8 cellular contexts compared by ENCODE assay signal in the genomic region with DNA sequence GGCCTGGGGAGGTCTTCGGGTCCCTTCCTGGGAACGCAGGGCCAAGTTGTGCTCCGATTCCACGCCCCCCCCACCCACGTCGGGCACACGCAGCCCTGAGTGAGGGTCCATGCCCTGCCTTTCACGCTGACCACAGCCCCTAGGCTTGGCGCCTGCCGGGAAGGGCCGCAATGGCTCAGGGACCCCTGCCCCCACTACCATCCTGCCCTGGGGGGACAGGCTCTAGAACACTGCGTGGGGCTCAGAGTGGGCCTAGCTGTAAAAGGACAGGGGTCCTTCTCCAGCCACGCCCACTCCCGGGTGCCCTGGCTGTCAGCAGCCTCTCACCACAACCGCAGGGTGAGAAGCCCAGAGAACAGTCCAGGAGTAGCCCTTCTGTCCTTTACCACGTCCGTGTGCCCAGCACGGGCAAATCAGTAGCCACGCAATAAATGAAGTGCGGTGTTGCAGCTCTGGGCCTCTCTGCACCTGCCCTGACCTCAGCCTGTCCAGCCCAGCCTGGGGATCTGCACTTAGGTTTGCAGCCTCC. TPM values are rescaled to one million over a fixed set of nuclear protein-coding genes. Genes with fewer than 3 reads are reported as not detected.
DNase-seq lines count a peak whose midpoint lies in the region; ATAC-seq and TF ChIP-seq lines count a peak whose summit lies in the region.

No MANE protein-coding gene starts in this region.

- ATAC-seq in PC-3 (no peak), GM21723 (IDR thresholded peaks at IDR 0.05; ENCODE audit: unreplicated experiment) (no peak)

- no peaks in the 10 kb centered on the region for H3K9me2 ChIP-seq in PC-3 (replicated peaks; ENCODE audit: low read length)

- intact Hi-C loops in Calu3 (cut with micrococcal nuclease; ENCODE audit: unreplicated experiment) (no loop called here), PC-3 (cut with micrococcal nuclease) (no loop called here)

- H3K27ac Mint-ChIP-seq in Calu3 (ENCODE audit: unreplicated experiment) = no peak overlapping the region

- H3K4me1 ChIP-seq in PC-3 (ENCODE audit: insufficient read depth, low read length) (peaks cover 19% of the 10 kb centered on the region), esophagus (ENCODE audit: control insufficient read depth in 2 of 2, insufficient read depth in 2 of 2, low read length in 1 of 2) (peaks cover 5 to 18% of the 10 kb centered on the region in 2 donors), osteoblast (ENCODE audit: insufficient read depth, low read length) (peaks cover 6% of the 10 kb centered on the region)

- H4K20me1 ChIP-seq in PC-3 (ENCODE audit: low read length) (no peaks in the 10 kb centered on the region), osteoblast (ENCODE audit: insufficient read depth, low read length) (no peaks in the 10 kb centered on the region)

- H2AFZ ChIP-seq in PC-3 (ENCODE audit: low read length) (peak overlapping the region; percentile 87), osteoblast (ENCODE audit: low read length) (peak overlapping the region; percentile 36)

- no peak overlapping the region for H3K27ac ChIP-seq in PC-3 (ENCODE audit: low read length)
- peak overlapping the region; percentile 34 to 37 for H3K27ac ChIP-seq in esophagus (ENCODE audit: low read depth in 2 of 2, low read length in 1 of 2)
- H3K27ac ChIP-seq in osteoblast (ENCODE audit: low read depth, low read length) = no peak overlapping the region

- H3K36me3 Mint-ChIP-seq in Calu3 (ENCODE audit: insufficient read depth, unreplicated experiment) = peaks cover 16% of the 10 kb centered on the region

- H3K9me3 Mint-ChIP-seq in Calu3 (ENCODE audit: low read depth, unreplicated experiment) = no peaks in the 10 kb centered on the region

- H3K36me3 ChIP-seq in PC-3 (ENCODE audit: low read depth, low read length) (no peaks in the 10 kb centered on the region), esophagus (ENCODE audit: control insufficient read depth in 2 of 2, insufficient read depth in 2 of 2, low read length in 1 of 2) (no peaks in the 10 kb centered on the region), osteoblast (ENCODE audit: insufficient read depth, low read length) (no peaks in the 10 kb centered on the region)

- H3K4me2 ChIP-seq in PC-3 (ENCODE audit: low read length) (peak overlapping the region; percentile 88), osteoblast (ENCODE audit: insufficient read depth, low read length) (peak overlapping the region; percentile 78)

- CTCF ChIA-PET in Calu3 (lab: Charles Lee) = no interaction called here
- CTCF ChIA-PET in PC-3 (lab: Charles Lee) = no interaction called here

- TF ChIP-seq CTCF in Calu3 (IDR thresholded peaks at IDR 0.05; ENCODE audit: unreplicated experiment) (no peak), PC-3 (conservative IDR thresholded peaks at IDR 0.05; ENCODE audit: low read depth, low read length) (no peak), osteoblast (IDR thresholded peaks at IDR 0.05; ENCODE audit: extremely low read depth, low read depth, low read length) (no peak)

- BruUV-seq in Calu3 (replicated peaks; lab: Mats Ljungman, UMichigan) (no TSS peak), PC-3 (replicated peaks; lab: Mats Ljungman, UMichigan) (no TSS peak)

- 34 to 39% methylated on average over 20 of the region's 20 CpGs for WGBS in esophagus, 2 donors

- H3K4me3 Mint-ChIP-seq in Calu3 (ENCODE audit: low read depth, unreplicated experiment) = peak overlapping the region; percentile 62

- no peaks in the 10 kb centered on the region for H3K79me2 ChIP-seq in PC-3 (ENCODE audit: low read length)
- no peaks in the 10 kb centered on the region for H3K79me2 ChIP-seq in osteoblast (ENCODE audit: insufficient read depth, low read length)

- H3K4me3 ChIP-seq in PC-3 (ENCODE audit: low read length) (peak overlapping the region; percentile 71), esophagus (ENCODE audit: low read depth in 1 of 2, low read length in 2 of 2) (peak overlapping the region; percentile 55 to 79), osteoblast (ENCODE audit: insufficient read depth, low read length) (peak overlapping the region; percentile 71)

- peak overlapping the region; percentile 53; the same call in 1 of the 2 replicates for H3K9ac ChIP-seq in PC-3 (ENCODE audit: low read length)

- H3F3A ChIP-seq in PC-3 (ENCODE audit: low read length, unreplicated experiment) = no peaks in the 10 kb centered on the region

- H3K9me3 ChIP-seq in PC-3 (ENCODE audit: low read length) (no peaks in the 10 kb centered on the region), esophagus (ENCODE audit: control insufficient read depth in 2 of 2, insufficient read depth in 1 of 2, low read depth in 1 of 2, low read length in 1 of 2) (no peaks in the 10 kb centered on the region), osteoblast (ENCODE audit: low read depth, low read length) (no peaks in the 10 kb centered on the region)

- no peaks in the 10 kb centered on the region for H3K27me3 ChIP-seq in PC-3 (ENCODE audit: low read length)
- H3K27me3 ChIP-seq in esophagus (ENCODE audit: control insufficient read depth in 1 of 2, insufficient read depth in 2 of 2, low read length in 2 of 2) = no peaks in the 10 kb centered on the region
- H3K27me3 ChIP-seq in osteoblast (ENCODE audit: insufficient read depth, low read length) = no peaks in the 10 kb centered on the region

- no peak for DNase-seq in Calu3
- no peak for DNase-seq in PC-3
- DNase-seq in osteoblast (ENCODE audit: insufficient read length, low spot score, missing footprints) = no peak
- DNase-seq in DMS114 treated with DMSO at 0.1 percent for 48 hours (lab: John Stamatoyannopoulos, UW; ENCODE audit: unreplicated experiment) = no peak
- DNase-seq in DMS153 (lab: John Stamatoyannopoulos, UW) = no peak
- no peak for DNase-seq in T-helper 9 cell

- POLR2A ChIA-PET in PC-3 (lab: Charles Lee; ENCODE audit: unreplicated experiment) = no interaction called here

- peaks cover 37% of the 10 kb centered on the region for H3K27me3 Mint-ChIP-seq in Calu3 (ENCODE audit: unreplicated experiment)

- H3K4me1 Mint-ChIP-seq in Calu3 (ENCODE audit: low read depth, unreplicated experiment) = peaks cover 16% of the 10 kb centered on the region

RNA-seq across cellular contexts. Expression of a gene that starts 9.4 kb away (rescaled TPM):
- not detected in 2 replicates for total RNA-seq in Calu3 (2022)
- 0.35 and 1.5 TPM in 2 replicates for total RNA-seq in PC-3 (2014; rRNA removed)
- 1 to 10 TPM in 1 of 2 donors, under 1 TPM in 1; 0.71 to 4.8 TPM for polyA plus RNA-seq in esophagus
- 8.0 and 8.5 TPM in 2 replicates for total RNA-seq in osteoblast

Comparison
In these comparisons a context has a peak if more than half of its experiments do, and no peak if none do; other contexts are left out.
1. H3K27ac ChIP-seq: peak in esophagus (2 of 2); none in PC-3 (single experiment) and osteoblast (single experiment).
2. Peak in every context shown above with its lines, with median percentiles within 50 percentile points of each other: H3K4me3 ChIP-seq.